In genomic region chr17:38874505-38875419, GRCh38 we compare ENCODE assay signal across 8 cellular contexts. TPM values are rescaled to one million over a fixed set of nuclear protein-coding genes. Genes with fewer than 3 reads are reported as not detected.
DNase-seq lines count a peak whose midpoint lies in the region; FAIRE-seq lines count a peak whose summit lies in the region.

No MANE protein-coding gene starts in this region.

- no peaks in the 10 kb centered on the region for H3K9me3 ChIP-seq in adipocyte (ENCODE audit: control insufficient read depth, low read length)

- peaks cover 31% of the 10 kb centered on the region for H3K36me3 Mint-ChIP-seq in activated CD4-positive, alpha-beta T cell treated with anti-CD3 and anti-CD28 coated beads, Interleukin-2, amount 10 ng/mL, durations not matched to agents 7 days and 5 days (ENCODE audit: low read depth)
- peaks cover 0 to 5% (median 0%) of the 10 kb centered on the region in 3 donors for H3K36me3 Mint-ChIP-seq in immature natural killer cell

- H3K27me3 Mint-ChIP-seq in activated CD4-positive, alpha-beta T cell treated with anti-CD3 and anti-CD28 coated beads, Interleukin-2, amount 10 ng/mL, durations not matched to agents 7 days and 5 days: no peaks in the 10 kb centered on the region
- peaks cover 4 to 16% (median 8%) of the 10 kb centered on the region in 3 donors for H3K27me3 Mint-ChIP-seq in immature natural killer cell (ENCODE audit: low read depth in 3 of 3)

- peak overlapping the region; percentile 84 for H3K4me3 ChIP-seq in adipocyte (ENCODE audit: low read length)

- H3K36me3 ChIP-seq in adipocyte (ENCODE audit: control insufficient read depth, insufficient read depth, low read length, severe bottlenecking): peaks cover 37% of the 10 kb centered on the region

- H3K27ac ChIP-seq in temporal lobe (ENCODE audit: low read depth, low read length): peak overlapping the region; percentile 40

- no peak for FAIRE-seq in urothelium cell line (lab: Jason Lieb, UNC)

- H3K4me3 Mint-ChIP-seq in activated CD4-positive, alpha-beta T cell treated with anti-CD3 and anti-CD28 coated beads, Interleukin-2, amount 10 ng/mL, durations not matched to agents 7 days and 5 days: no peak overlapping the region
- H3K4me3 Mint-ChIP-seq in immature natural killer cell: peak overlapping the region; percentile 60 to 99 (median 74)

- no peaks in the 10 kb centered on the region for H3K9me3 Mint-ChIP-seq in activated CD4-positive, alpha-beta T cell treated with anti-CD3 and anti-CD28 coated beads, Interleukin-2, amount 10 ng/mL, durations not matched to agents 7 days and 5 days
- no peaks in the 10 kb centered on the region for H3K9me3 Mint-ChIP-seq in immature natural killer cell

- no peak for DNase-seq in activated CD4-positive, alpha-beta T cell treated with anti-CD3 and anti-CD28 coated beads, Interleukin-2, amount 10 ng/mL, durations not matched to agents 7 days and 5 days
- DNase-seq in activated CD4-positive, alpha-beta T cell treated with anti-CD3 and anti-CD28 coated beads, Interleukin-2, amount 50 U/mL, for 4 hours: no peak
- DNase-seq in adipocyte (ENCODE audit: low read depth) (peak; percentile 69), immature natural killer cell (no peak), urothelium cell line (ENCODE audit: low spot score) (no peak), amniotic stem cell (lab: John Stamatoyannopoulos, UW) (no peak)
- no peak for DNase-seq in stimulated activated CD8-positive, alpha-beta memory T cell treated with anti-CD3 and anti-CD28 coated beads, Interleukin-4, amount 100 ng/mL, for 48 hours

- peak overlapping the region; percentile 100 for H3K9ac ChIP-seq in adipocyte (ENCODE audit: low read length)

- CTCF ChIA-PET in activated CD4-positive, alpha-beta T cell treated with anti-CD3 and anti-CD28 coated beads, Interleukin-2, amount 10 ng/mL, durations not matched to agents 7 days and 5 days (lab: Charles Lee): interaction anchor here (0.5 to 2.8 kb wide), 3 partner anchors 11 to 1323 kb away, joined by 4 to 11 read pairs (median 4); no protein-coding TSS in a partner anchor

- H3K27me3 ChIP-seq in adipocyte (replicated peaks; ENCODE audit: control insufficient read depth, insufficient read depth, low read length): no peaks in the 10 kb centered on the region

- H3K27ac Mint-ChIP-seq in activated CD4-positive, alpha-beta T cell treated with anti-CD3 and anti-CD28 coated beads, Interleukin-2, amount 10 ng/mL, durations not matched to agents 7 days and 5 days: peak overlapping the region; percentile 17
- peak overlapping the region; percentile 73 to 93 (median 89) for H3K27ac Mint-ChIP-seq in immature natural killer cell

- peaks cover 79% of the 10 kb centered on the region for H3K4me1 Mint-ChIP-seq in activated CD4-positive, alpha-beta T cell treated with anti-CD3 and anti-CD28 coated beads, Interleukin-2, amount 10 ng/mL, durations not matched to agents 7 days and 5 days
- peaks cover 84 to 85% of the 10 kb centered on the region in 2 donors for H3K4me1 Mint-ChIP-seq in immature natural killer cell

- H3K4me1 ChIP-seq in adipocyte (ENCODE audit: control insufficient read depth, insufficient read depth, low read length): peaks cover 66% of the 10 kb centered on the region

- POLR2A ChIA-PET in activated CD4-positive, alpha-beta T cell treated with anti-CD3 and anti-CD28 coated beads, Interleukin-2, amount 10 ng/mL, durations not matched to agents 7 days and 5 days (lab: Charles Lee): no interaction called here

RNA-seq across cellular contexts. Expression of gene LASP1, which starts 4.9 kb away (rescaled TPM):
- total RNA-seq in activated CD4-positive, alpha-beta T cell treated with anti-CD3 and anti-CD28 coated beads, Interleukin-2, amount 10 ng/mL, durations not matched to agents 7 days and 5 days: 100 to 1,000 TPM; 189 to 200 TPM
- 100 to 1,000 TPM in 1 of 3 donors, 10 to 100 TPM in 2; 94.3 to 171 (median 96.5) TPM for polyA plus RNA-seq in immature natural killer cell
- 53.1 TPM for total RNA-seq in temporal lobe

RNA-seq across cellular contexts. Expression of gene RPL23, which starts 21.2 kb away (rescaled TPM):
- 1,000 to 10,000 TPM; 1,147 to 1,160 TPM for total RNA-seq in activated CD4-positive, alpha-beta T cell treated with anti-CD3 and anti-CD28 coated beads, Interleukin-2, amount 10 ng/mL, durations not matched to agents 7 days and 5 days
- polyA plus RNA-seq in immature natural killer cell: 100 to 1,000 TPM; 285 to 713 (median 532) TPM
- 919 TPM for total RNA-seq in temporal lobe

RNA-seq across cellular contexts. Expression of gene CWC25, which starts 49.6 kb away (rescaled TPM):
- total RNA-seq in activated CD4-positive, alpha-beta T cell treated with anti-CD3 and anti-CD28 coated beads, Interleukin-2, amount 10 ng/mL, durations not matched to agents 7 days and 5 days: 10 to 100 TPM; 27.2 to 30.5 TPM
- 10 to 100 TPM in 1 of 3 donors, 1 to 10 TPM in 2; 4.3 to 11.1 (median 5.2) TPM for polyA plus RNA-seq in immature natural killer cell
- total RNA-seq in temporal lobe: 8.4 TPM
